ENCODE assay signal across 10 cellular contexts in genomic region chr2:224971214-224971613, GRCh38.
A peak's percentile ranks its signal among the peaks of the same experiment; 100 is the strongest.
DNase-seq lines count a peak whose midpoint lies in the region; ATAC-seq, FAIRE-seq and TF ChIP-seq lines count a peak whose summit lies in the region.
"Had no signal": no experiment of that assay in that cellular context is flagged by ENCODE, and none has a peak within 500 bp of the region (broad histone marks: within the 10 kb centered on the region; RNA-seq: fewer than 3 reads in every experiment).

No MANE protein-coding gene starts in this region.

- H2AK5ac ChIP-seq in H1 (ENCODE audit: low read depth, low read length): no peak overlapping the region

- TF ChIP-seq EP300 in H1 (IDR thresholded peaks at IDR 0.05; ENCODE audit: borderline replicate concordance in 1 of 2, low read depth in 2 of 2, low read length in 2 of 2): no peak

- H4K20me1 ChIP-seq in H1 (replicated peaks in 1 of 2; ENCODE audit: control insufficient read depth in 1 of 2, insufficient read depth in 2 of 2, low read length in 2 of 2): no peaks in the 10 kb centered on the region

- H2BK20ac ChIP-seq in H1 (ENCODE audit: low read length): no peak overlapping the region

- H3K9ac ChIP-seq in H1 (replicated peaks in 1 of 4; ENCODE audit: extremely low read depth in 1 of 4, low read depth in 3 of 4, low read length in 3 of 4): no peak overlapping the region

- TF ChIP-seq CTCF in H1 (IDR thresholded peaks at IDR 0.05; ENCODE audit: control extremely low read depth in 1 of 3, insufficient read depth in 1 of 3, low read depth in 1 of 3, low read length in 3 of 3): no peak

- H3K4me2 ChIP-seq in H1 (ENCODE audit: insufficient read depth in 1 of 2, low read depth in 2 of 2, low read length in 2 of 2): no peak overlapping the region

- no peak overlapping the region for H2BK12ac ChIP-seq in H1 (ENCODE audit: low read depth, low read length)

- H4K5ac ChIP-seq in H1 (ENCODE audit: insufficient read length, low read depth, low read length): no peak overlapping the region

- no peak overlapping the region for H3K56ac ChIP-seq in H1 (replicated peaks; ENCODE audit: insufficient read length, low read depth, low read length)

- no peak overlapping the region for H4K91ac ChIP-seq in H1 (replicated peaks; ENCODE audit: insufficient read length, low read length)

- no peak overlapping the region; the same call in 1 of the 2 replicates for H4K8ac ChIP-seq in H1 (ENCODE audit: extremely low read depth, insufficient read depth, low read length)

- H3K27ac ChIP-seq in H1 (ENCODE audit: low read depth, low read length): no peak overlapping the region
- H3K27ac ChIP-seq: neutrophil had no signal

- H3K79me2 ChIP-seq in H1 (ENCODE audit: control insufficient read depth in 1 of 2, insufficient read depth in 2 of 2, low read length in 2 of 2): no peaks in the 10 kb centered on the region

- H3K14ac ChIP-seq in H1 (ENCODE audit: insufficient read length): no peak overlapping the region

- no peak overlapping the region for H2AFZ ChIP-seq in H1 (ENCODE audit: low read length)

- DNase-seq in COLO668 (lab: John Stamatoyannopoulos, UW; ENCODE audit: unreplicated experiment) (peak; percentile 87), H1 (ENCODE audit: low read depth in 1 of 2, low spot score in 2 of 2) (peak; percentile 17 to 51), SHP77 treated with DMSO at 0.1 percent for 48 hours (lab: John Stamatoyannopoulos, UW) (no peak), NCI-H2171 (lab: John Stamatoyannopoulos, UW) (no peak), left lobe of liver (ENCODE audit: low spot score) (no peak)
- DNase-seq: IMR-90 had no signal

- TF ChIP-seq POLR2A in H1 (IDR thresholded peaks at IDR 0.05; ENCODE audit: control extremely low read depth in 1 of 2, low read depth in 2 of 2, low read length in 2 of 2): no peak

- no peaks in the 10 kb centered on the region for H3K79me1 ChIP-seq in H1 (ENCODE audit: low read depth, low read length)

- H3K4me3 ChIP-seq in H1 (ENCODE audit: extremely low read depth in 1 of 4, insufficient read depth in 2 of 4, low read depth in 3 of 4, low read length in 4 of 4): no peak overlapping the region

- 72% methylated on average over 4 of the region's 4 CpGs; no CpG with 5 or more reads in 1 of the 2 experiments for WGBS in H1 (ENCODE audit: extremely low coverage in 1 of 2, insufficient coverage in 1 of 2, insufficient read length in 1 of 2, insufficient replicate concordance in 2 of 2, low coverage in 1 of 2, low lambda C conversion rate in 2 of 2, missing lambda C conversion rate in 1 of 2), 2 experiments

- H3K4ac ChIP-seq in H1 (replicated peaks; ENCODE audit: insufficient read length, low read depth, low read length): no peak overlapping the region

- H3K23me2 ChIP-seq in H1 (ENCODE audit: low read depth, low read length): peaks cover 3% of the 10 kb centered on the region; the same call in 1 of the 2 replicates

- TF ChIP-seq RAD21 in H1 (IDR thresholded peaks at IDR 0.05 in 1 of 2, conservative IDR thresholded peaks at IDR 0.05 in 1 of 2; ENCODE audit: low read depth in 2 of 2, low read length in 2 of 2): no peak

- POLR2A ChIA-PET in H1 (lab: Charles Lee; ENCODE audit: partially characterized antibody): no interaction called here

- no peaks in the 10 kb centered on the region for H3K27me3 ChIP-seq in H1 (replicated peaks in 1 of 4; ENCODE audit: control insufficient read depth in 3 of 4, extremely low read depth in 1 of 4, insufficient read depth in 3 of 4, low read length in 3 of 4)
- H3K27me3 ChIP-seq: neutrophil had no signal

- no peak overlapping the region; the same call in 1 of the 2 replicates for H2BK15ac ChIP-seq in H1 (ENCODE audit: low read length)

- no peaks in the 10 kb centered on the region for H3K9me3 ChIP-seq in H1 (ENCODE audit: insufficient read depth in 2 of 2, low read depth in 1 of 2, low read length in 1 of 2)
- H3K9me3 ChIP-seq: neutrophil had no signal

- H3K23ac ChIP-seq in H1 (ENCODE audit: insufficient read length): no peak overlapping the region

- CTCF ChIA-PET in H1 (lab: Charles Lee; ENCODE audit: partially characterized antibody): no interaction called here

- peaks cover 0 to 2% (median 0%) of the 10 kb centered on the region in 4 experiments; a peak in 1 of 7 replicates for H3K4me1 ChIP-seq in H1 (replicated peaks in 1 of 4; ENCODE audit: control insufficient read depth in 3 of 4, insufficient read depth in 4 of 4, low read length in 3 of 4)

- no peak overlapping the region for H2BK120ac ChIP-seq in H1 (replicated peaks; ENCODE audit: low read depth, low read length)

- H3K18ac ChIP-seq in H1 (ENCODE audit: extremely low read depth, low read length): no peak overlapping the region

- H3K36me3 ChIP-seq in H1 (ENCODE audit: control insufficient read depth in 2 of 4, insufficient read depth in 4 of 4, low read length in 3 of 4): no peaks in the 10 kb centered on the region
- H3K36me3 ChIP-seq: neutrophil had no signal

- FAIRE-seq in H1 (lab: Jason Lieb, UNC): peak; percentile 32

- no peak overlapping the region for H2BK5ac ChIP-seq in H1 (ENCODE audit: low read depth, low read length)

- peak; percentile 58 for ATAC-seq in GM19395 (IDR thresholded peaks at IDR 0.05; ENCODE audit: unreplicated experiment)
- peak; percentile 30 for ATAC-seq in HG03565 (IDR thresholded peaks at IDR 0.05; ENCODE audit: unreplicated experiment)
- ATAC-seq in left lobe of liver: no peak
- no peak for ATAC-seq in GM18870 (IDR thresholded peaks at IDR 0.05; ENCODE audit: unreplicated experiment)

TF ChIP-seq in H1, 55 proteins besides CTCF, POLR2A, EP300 and RAD21:
- TF ChIP-seq RXRA (IDR thresholded peaks at IDR 0.05; ENCODE audit: insufficient read depth, low read depth, low read length) (no peak), HDAC2 (IDR thresholded peaks at IDR 0.05; ENCODE audit: borderline replicate concordance in 1 of 2, low read depth in 2 of 2, low read length in 2 of 2) (no peak), E2F6 (IDR thresholded peaks at IDR 0.05) (no peak), TEAD4 (IDR thresholded peaks at IDR 0.05; ENCODE audit: low read depth, low read length) (peak; percentile 17; the same call in 1 of the 2 replicates), SAP30 (IDR thresholded peaks at IDR 0.05; ENCODE audit: insufficient read depth, insufficient replicate concordance, low read length) (no peak)

Comparison
In these comparisons a context has a peak if more than half of its experiments do, and no peak if none do; other contexts are left out.
1. DNase-seq: peak in COLO668 (single experiment) and H1 (2 of 2); none in SHP77 treated with DMSO at 0.1 percent for 48 hours (single experiment), NCI-H2171 (single experiment) and left lobe of liver (single experiment).
2. ATAC-seq: peak in GM19395 (single experiment) and HG03565 (single experiment); none in left lobe of liver (single experiment) and GM18870 (single experiment).